Comparison of ENCODE assay signal across 1 cellular context in genomic region chr11:59158206-59159068, GRCh38.
A peak's percentile ranks its signal among the peaks of the same experiment; 100 is the strongest.
TF ChIP-seq lines count a peak whose summit lies in the region.

No MANE protein-coding gene starts in this region.

TF ChIP-seq in SK-N-SH, 30 proteins besides CTCF, POLR2A, EP300 and RAD21 (continued from another document):
- TF ChIP-seq REST (IDR thresholded peaks at IDR 0.05; ENCODE audit: low read depth, low read length) (no peak), ELF1 (IDR thresholded peaks at IDR 0.05) (no peak), YY1 (IDR thresholded peaks at IDR 0.05; ENCODE audit: low read depth) (no peak), FOXM1 (IDR thresholded peaks at IDR 0.05; ENCODE audit: low read depth) (no peak), SIN3A (IDR thresholded peaks at IDR 0.05; ENCODE audit: borderline replicate concordance, low read depth, low read length) (no peak), PBX3 (IDR thresholded peaks at IDR 0.05) (peak; percentile 91), CHD2 (IDR thresholded peaks at IDR 0.05; ENCODE audit: low read length, partially characterized antibody) (no peak), RXRA (IDR thresholded peaks at IDR 0.05; ENCODE audit: borderline replicate concordance, low read depth) (no peak), TCF12 (IDR thresholded peaks at IDR 0.05) (no peak), FOSL2 (IDR thresholded peaks at IDR 0.05; ENCODE audit: borderline replicate concordance, low read depth) (no peak), TEAD4 (IDR thresholded peaks at IDR 0.05; ENCODE audit: borderline replicate concordance, insufficient read depth) (no peak), NRF1 (IDR thresholded peaks at IDR 0.05; ENCODE audit: low read depth, low read length) (no peak), RFX5 (IDR thresholded peaks at IDR 0.05; ENCODE audit: low read length) (no peak), MXI1 (IDR thresholded peaks at IDR 0.05; ENCODE audit: low read depth, low read length) (no peak), TAF1 (IDR thresholded peaks at IDR 0.05; ENCODE audit: borderline replicate concordance, low read depth, low read length) (no peak)
